18 cellular contexts compared by ENCODE assay signal in genomic region chr3:186596568-186597287, GRCh38. TPM values are rescaled to one million over a fixed set of nuclear protein-coding genes. Genes with fewer than 3 reads are reported as not detected.
DNase-seq lines count a peak whose midpoint lies in the region; ATAC-seq, FAIRE-seq and TF ChIP-seq lines count a peak whose summit lies in the region.
"Had no signal": no experiment of that assay in that cellular context is flagged by ENCODE, and none has a peak within 500 bp of the region (broad histone marks: within the 10 kb centered on the region; RNA-seq: fewer than 3 reads in every experiment).

No MANE protein-coding gene starts in this region.

- H3K4me3 Mint-ChIP-seq in GM23338: no peak overlapping the region; the same call in 2 of the 3 replicates
- H3K4me3 Mint-ChIP-seq: activated T-cell treated with anti-CD3 and anti-CD28 coated beads, Interleukin-2, amount 50 U/mL, for 4 hours had no signal

- no peaks in the 10 kb centered on the region for H3K27me3 ChIP-seq in GM23338 (ENCODE audit: insufficient read depth)
- H3K27me3 ChIP-seq in RWPE2 (ENCODE audit: insufficient read depth, poor library complexity, severe bottlenecking): no peaks in the 10 kb centered on the region
- no peaks in the 10 kb centered on the region for H3K27me3 ChIP-seq in parathyroid adenoma (ENCODE audit: control insufficient read depth, insufficient read depth, low read length)
- H3K27me3 ChIP-seq in small intestine (ENCODE audit: control insufficient read depth in 2 of 2, insufficient read depth in 2 of 2, low read length in 2 of 2): no peaks in the 10 kb centered on the region
- H3K27me3 ChIP-seq: dorsolateral prefrontal cortex had no signal

- TF ChIP-seq CTCF in GM23338 (conservative IDR thresholded peaks at IDR 0.05; ENCODE audit: low read depth in 2 of 2) (peak in 1 of 2 experiments; percentile 36; a peak in 2 of 4 replicates), RWPE2 (IDR thresholded peaks at IDR 0.05; ENCODE audit: poor library complexity, severe bottlenecking) (no peak), fibroblast of villous mesenchyme (IDR thresholded peaks at IDR 0.05; ENCODE audit: insufficient read depth, low read depth, low read length) (no peak), parathyroid adenoma (IDR thresholded peaks at IDR 0.05) (no peak), D721Med (IDR thresholded peaks at IDR 0.05; ENCODE audit: insufficient read depth, missing control alignments) (no peak)

- H3K9me3 ChIP-seq in RWPE2 (ENCODE audit: severe bottlenecking) (no peaks in the 10 kb centered on the region), parathyroid adenoma (ENCODE audit: control insufficient read depth, low read length) (no peaks in the 10 kb centered on the region), small intestine (ENCODE audit: control insufficient read depth, low read depth) (no peaks in the 10 kb centered on the region)

- DNase-seq in GM23338 (ENCODE audit: low spot score) (peak; percentile 73), RWPE2 (ENCODE audit: low spot score) (no peak), fibroblast of villous mesenchyme (ENCODE audit: low read depth) (peak; percentile 19), D721Med (ENCODE audit: insufficient read length, low spot score) (no peak), small intestine (no peak), posterior vena cava (ENCODE audit: low spot score) (no peak)
- DNase-seq: activated T-cell treated with anti-CD3 and anti-CD28 coated beads, Interleukin-2, amount 50 U/mL, for 4 hours; amniotic stem cell; dorsolateral prefrontal cortex; NCI-H2171; right cardiac atrium; stimulated activated naive CD4-positive, alpha-beta T cell treated with Interleukin-2 at 50 U/mL for 16 hours had no signal

- H3K36me3 ChIP-seq in GM23338 (ENCODE audit: insufficient read depth): no peaks in the 10 kb centered on the region
- no peaks in the 10 kb centered on the region for H3K36me3 ChIP-seq in RWPE2 (ENCODE audit: low read depth)
- H3K36me3 ChIP-seq in parathyroid adenoma (ENCODE audit: control insufficient read depth, insufficient read depth, low read length): no peaks in the 10 kb centered on the region
- no peaks in the 10 kb centered on the region for H3K36me3 ChIP-seq in small intestine (ENCODE audit: control insufficient read depth in 2 of 2, insufficient read depth in 2 of 2, low read length in 2 of 2)

- H3K27ac Mint-ChIP-seq in GM23338: no peak overlapping the region

- peaks cover 3% of the 10 kb centered on the region for H3K27me3 Mint-ChIP-seq in GM23338 (ENCODE audit: insufficient read depth, low read depth, poor library complexity)

- H2AFZ ChIP-seq in GM23338: peak overlapping the region; percentile 72
- peak overlapping the region; percentile 34 for H2AFZ ChIP-seq in parathyroid adenoma

- 71 to 86% (median 81%) methylated on average over 17 of the region's 17 CpGs for WGBS in small intestine, 3 donors

- H3K27ac ChIP-seq in GM23338 (ENCODE audit: low read depth) (no peak overlapping the region), RWPE2 (ENCODE audit: poor library complexity, severe bottlenecking) (no peak overlapping the region), parathyroid adenoma (no peak overlapping the region), small intestine (ENCODE audit: low read depth in 1 of 2, low read length in 1 of 2) (no peak overlapping the region)
- H3K27ac ChIP-seq: C4-2B, dorsolateral prefrontal cortex had no signal

- H3F3A ChIP-seq in GM23338 (replicated peaks; ENCODE audit: low read depth): no peaks in the 10 kb centered on the region

- ATAC-seq in GM23338 (peak; percentile 93), RWPE2 (ENCODE audit: low read depth) (0 out of 3 replicates have a peak, but pooled peaks have one; percentile 38)
- ATAC-seq: activated CD4-positive, CD25-positive, alpha-beta regulatory T cell treated with anti-CD3 and anti-CD28 coated beads, Interleukin-2, amount 50 U/mL, for 24 hours; activated T-cell treated with anti-CD3 and anti-CD28 coated beads, Interleukin-2, amount 50 U/mL, for 4 hours; right cardiac atrium had no signal

- FAIRE-seq in D721Med (lab: Jason Lieb, UNC) (no peak), small intestine (lab: Jason Lieb, UNC) (no peak)
- FAIRE-seq: frontal cortex, GM18507 had no signal

- intact Hi-C loops in posterior vena cava (cut with DNase I): no loop called here

- no peak overlapping the region for H3K4me3 ChIP-seq in GM23338
- H3K4me3 ChIP-seq in RWPE2 (ENCODE audit: severe bottlenecking): no peak overlapping the region
- no peak overlapping the region for H3K4me3 ChIP-seq in fibroblast of villous mesenchyme (ENCODE audit: low read depth, low read length)
- H3K4me3 ChIP-seq in parathyroid adenoma (ENCODE audit: low read depth, low read length): no peak overlapping the region
- no peak overlapping the region for H3K4me3 ChIP-seq in small intestine (ENCODE audit: low read depth in 1 of 2, low read length in 2 of 2)
- H3K4me3 ChIP-seq: dorsolateral prefrontal cortex had no signal

- H3K4me1 Mint-ChIP-seq in GM23338: peaks cover 6% of the 10 kb centered on the region

- no peaks in the 10 kb centered on the region for H3K36me3 Mint-ChIP-seq in GM23338 (ENCODE audit: low read depth)

- no peaks in the 10 kb centered on the region for H3K9me2 ChIP-seq in GM23338 (ENCODE audit: insufficient read depth)

- 0 out of 2 replicates have a peak overlapping the region, but pooled peaks have one; percentile 24 for H3K4me2 ChIP-seq in GM23338
- no peak overlapping the region for H3K4me2 ChIP-seq in parathyroid adenoma (ENCODE audit: low read length)

- H3K9ac ChIP-seq in parathyroid adenoma: no peak overlapping the region

- H4K20me1 ChIP-seq in GM23338 (replicated peaks; ENCODE audit: insufficient read depth): no peaks in the 10 kb centered on the region

- H3K4me1 ChIP-seq in GM23338 (ENCODE audit: insufficient read depth) (no peaks in the 10 kb centered on the region), RWPE2 (ENCODE audit: insufficient read depth, poor library complexity, severe bottlenecking) (peaks cover 4% of the 10 kb centered on the region), parathyroid adenoma (no peaks in the 10 kb centered on the region), small intestine (ENCODE audit: control insufficient read depth in 2 of 2, insufficient read depth in 1 of 2, low read depth in 1 of 2, low read length in 1 of 2) (peaks cover 7% of the 10 kb centered on the region in 2 donors)

- H3K9me3 Mint-ChIP-seq in GM23338: no peaks in the 10 kb centered on the region; the same call in 2 of the 3 replicates
- H3K9me3 Mint-ChIP-seq: activated T-cell treated with anti-CD3 and anti-CD28 coated beads, Interleukin-2, amount 50 U/mL, for 4 hours had no signal

- H3K79me2 ChIP-seq in GM23338 (replicated peaks; ENCODE audit: insufficient read depth): no peaks in the 10 kb centered on the region
- H3K79me2 ChIP-seq in parathyroid adenoma: no peaks in the 10 kb centered on the region

TF ChIP-seq in GM23338, 12 proteins besides CTCF, POLR2A, EP300 and RAD21:
- peak; percentile 57 for TF ChIP-seq CREB1 (CRISPR knock-in tag; IDR thresholded peaks at IDR 0.05; ENCODE audit: low read depth)
- no peak for TF ChIP-seq ETS1 (IDR thresholded peaks at IDR 0.05)

RNA-seq across cellular contexts. Expression of gene AHSG, which starts 16.1 kb away (rescaled TPM):
- 0.10 TPM in 1 of 2 replicates, not detected in the other for total RNA-seq in GM23338 (2014; rRNA removed; shearing (Covaris generic))
- polyA plus RNA-seq in GM23338 (2016; fragmentation: Nextera tagmentation; extraction: Ambion mirVana) (0.18 and 0.21 TPM in 2 replicates), small intestine (under 1 TPM in 1 of 3 donors, not detected in 2; 0.04 TPM)
- total RNA-seq in fibroblast of villous mesenchyme (not detected in 2 replicates), posterior vena cava (not detected)
- total RNA-seq: frontal cortex, kidney epithelial cell had no signal

RNA-seq across cellular contexts. Expression of gene DNAJB11, which starts 26.2 kb away (rescaled TPM):
- 72.5 and 72.6 TPM in 2 replicates for total RNA-seq in GM23338 (2014; rRNA removed; shearing (Covaris generic))
- polyA plus RNA-seq in GM23338 (2016; fragmentation: Nextera tagmentation; extraction: Ambion mirVana) (66.3 and 85.6 TPM in 2 replicates), small intestine (10 to 100 TPM; 36.7 to 86.6 (median 41.8) TPM)
- total RNA-seq in fibroblast of villous mesenchyme (40.9 and 60.5 TPM in 2 replicates), posterior vena cava (10 to 100 TPM; 37.0 to 39.5 TPM)

RNA-seq across cellular contexts. Expression of gene TBCCD1, which starts 29.6 kb away (rescaled TPM):
- total RNA-seq in GM23338 (2014; rRNA removed; shearing (Covaris generic)): 16.7 and 22.6 TPM in 2 replicates
- polyA plus RNA-seq in GM23338 (2016; fragmentation: Nextera tagmentation; extraction: Ambion mirVana) (5.8 and 7.3 TPM in 2 replicates), small intestine (1 to 10 TPM; 3.2 to 6.0 (median 4.7) TPM)
- total RNA-seq in fibroblast of villous mesenchyme (10.3 and 25.9 TPM in 2 replicates), posterior vena cava (1 to 10 TPM; 6.6 to 9.2 TPM)

RNA-seq across cellular contexts. Expression of gene FETUB, which starts 43.5 kb away (rescaled TPM):
- total RNA-seq in GM23338 (2014; rRNA removed; shearing (Covaris generic)): not detected in 2 replicates
- 0.26 TPM in 1 of 2 replicates, not detected in the other for polyA plus RNA-seq in GM23338 (2016; fragmentation: Nextera tagmentation; extraction: Ambion mirVana)
- not detected in 2 replicates for total RNA-seq in fibroblast of villous mesenchyme
- not detected for polyA plus RNA-seq in small intestine
- under 1 TPM; 0.79 to 0.90 TPM for total RNA-seq in posterior vena cava
- total RNA-seq: activated T-cell treated with anti-CD3 and anti-CD28 coated beads, Interleukin-2, amount 50 U/mL, for 4 hours; frontal cortex; kidney epithelial cell; right cardiac atrium had no signal

RNA-seq across cellular contexts. Expression of gene CRYGS, which starts 52.5 kb away (rescaled TPM):
- 0.74 and 2.9 TPM in 2 replicates for total RNA-seq in GM23338 (2014; rRNA removed; shearing (Covaris generic))
- 1.8 and 2.0 TPM in 2 replicates for polyA plus RNA-seq in GM23338 (2016; fragmentation: Nextera tagmentation; extraction: Ambion mirVana)
- total RNA-seq in fibroblast of villous mesenchyme: 0.86 and 1.6 TPM in 2 replicates
- polyA plus RNA-seq in small intestine: 1 to 10 TPM; 2.0 to 7.4 (median 5.7) TPM
- total RNA-seq in posterior vena cava: 1 to 10 TPM; 1.9 to 2.8 TPM

Comparison
In these comparisons a context has a peak if more than half of its experiments do, and no peak if none do; other contexts are left out.
1. DNase-seq: peak in GM23338 (single experiment) and fibroblast of villous mesenchyme (single experiment); none in RWPE2 (single experiment), D721Med (single experiment), small intestine (single experiment) and posterior vena cava (single experiment).